23 cellular contexts compared by ENCODE assay signal in genomic region chr11:1195690-1196515, GRCh38. TPM values are rescaled to one million over a fixed set of nuclear protein-coding genes. Genes with fewer than 3 reads are reported as not detected.
DNase-seq lines count a peak whose midpoint lies in the region; ATAC-seq and TF ChIP-seq lines count a peak whose summit lies in the region.
"Had no signal": no experiment of that assay in that cellular context is flagged by ENCODE, and none has a peak within 500 bp of the region (broad histone marks: within the 10 kb centered on the region; RNA-seq: fewer than 3 reads in every experiment).

No MANE protein-coding gene starts in this region.

- no peak for TF ChIP-seq CTCF in chondrocyte (IDR thresholded peaks at IDR 0.05)
- no peak for TF ChIP-seq CTCF in lower lobe of right lung (IDR thresholded peaks at IDR 0.05)
- no peak for TF ChIP-seq CTCF in upper lobe of left lung (IDR thresholded peaks at IDR 0.05)

- H3K9me3 Mint-ChIP-seq in activated naive CD4-positive, alpha-beta T cell treated with anti-CD3 and anti-CD28 coated beads, Interleukin-2, amount 10 ng/mL, durations not matched to agents 7 days and 5 days, result no peaks in the 10 kb centered on the region
- no peaks in the 10 kb centered on the region for H3K9me3 Mint-ChIP-seq in chondrocyte (ENCODE audit: low read depth)
- H3K9me3 Mint-ChIP-seq in T-cell, result no peaks in the 10 kb centered on the region
- H3K9me3 Mint-ChIP-seq: activated CD4-positive, alpha-beta T cell treated with anti-CD3 and anti-CD28 coated beads, Interleukin-2, amount 10 ng/mL, durations not matched to agents 24 days and 14 days; activated naive CD4-positive, alpha-beta T cell treated with anti-CD3 and anti-CD28 coated beads, Interleukin-2, amount 50 U/mL, for 72 hours; CD4-positive, alpha-beta T cell had no signal

- no peaks in the 10 kb centered on the region for H3K36me3 Mint-ChIP-seq in activated naive CD4-positive, alpha-beta T cell treated with anti-CD3 and anti-CD28 coated beads, Interleukin-2, amount 10 ng/mL, durations not matched to agents 7 days and 5 days
- H3K36me3 Mint-ChIP-seq in chondrocyte (ENCODE audit: low read depth) (no peaks in the 10 kb centered on the region), T-cell (no peaks in the 10 kb centered on the region)
- H3K36me3 Mint-ChIP-seq: activated naive CD4-positive, alpha-beta T cell treated with anti-CD3 and anti-CD28 coated beads, Interleukin-2, amount 50 U/mL, for 72 hours; naive B cell had no signal

- H3K27me3 ChIP-seq in lower lobe of right lung (ENCODE audit: low read depth) (peaks cover 47% of the 10 kb centered on the region), upper lobe of left lung (peaks cover 0 to 18% (median 5%) of the 10 kb centered on the region in 4 donors)
- H3K27me3 ChIP-seq: brain microvascular endothelial cell had no signal

- ATAC-seq in lower lobe of right lung (no peak), upper lobe of left lung (ENCODE audit: low FRiP score in 2 of 2) (no peak), T-cell (replicated peaks in 1 of 4) (no peak)
- ATAC-seq: activated naive CD4-positive, alpha-beta T cell treated with anti-CD3 and anti-CD28 coated beads, Interleukin-2, amount 50 U/mL, for 72 hours; esophagus mucosa; PC-3 had no signal

- H3K9me3 ChIP-seq in lower lobe of right lung (no peaks in the 10 kb centered on the region), upper lobe of left lung (no peaks in the 10 kb centered on the region)

- no peak for TF ChIP-seq POLR2A in upper lobe of left lung (IDR thresholded peaks at IDR 0.05)

- CTCF ChIA-PET in activated naive CD4-positive, alpha-beta T cell treated with anti-CD3 and anti-CD28 coated beads, Interleukin-2, amount 10 ng/mL, durations not matched to agents 7 days and 5 days (lab: Charles Lee), result no interaction called here
- CTCF ChIA-PET in T-cell (lab: Charles Lee), result no interaction called here

- H3K27me3 Mint-ChIP-seq in activated naive CD4-positive, alpha-beta T cell treated with anti-CD3 and anti-CD28 coated beads, Interleukin-2, amount 10 ng/mL, durations not matched to agents 7 days and 5 days, result no peaks in the 10 kb centered on the region
- H3K27me3 Mint-ChIP-seq in chondrocyte (ENCODE audit: low read depth), result no peaks in the 10 kb centered on the region
- peaks cover 0 to 5% of the 10 kb centered on the region in 2 donors for H3K27me3 Mint-ChIP-seq in T-cell
- H3K27me3 Mint-ChIP-seq: activated CD4-positive, alpha-beta T cell treated with anti-CD3 and anti-CD28 coated beads, Interleukin-2, amount 10 ng/mL, durations not matched to agents 24 days and 14 days; CD4-positive, alpha-beta T cell had no signal

- H3K4me3 ChIP-seq in lower lobe of right lung, result no peak overlapping the region
- no peak overlapping the region for H3K4me3 ChIP-seq in upper lobe of left lung

- 87 to 96% methylated on average over 11 to 17 of the region's 41 CpGs for WGBS in upper lobe of left lung, 2 donors

- no peak overlapping the region for H3K27ac ChIP-seq in lower lobe of right lung
- no peak overlapping the region for H3K27ac ChIP-seq in upper lobe of left lung
- H3K27ac ChIP-seq: brain microvascular endothelial cell had no signal

- no peaks in the 10 kb centered on the region for H3K36me3 ChIP-seq in lower lobe of right lung
- H3K36me3 ChIP-seq in upper lobe of left lung, result no peaks in the 10 kb centered on the region
- H3K36me3 ChIP-seq: brain microvascular endothelial cell had no signal

- no peaks in the 10 kb centered on the region for H3K4me1 ChIP-seq in lower lobe of right lung
- H3K4me1 ChIP-seq in upper lobe of left lung, result no peaks in the 10 kb centered on the region

- POLR2A ChIA-PET in T-cell (lab: Charles Lee), result no interaction called here

- no peak overlapping the region for H3K4me3 Mint-ChIP-seq in activated naive CD4-positive, alpha-beta T cell treated with anti-CD3 and anti-CD28 coated beads, Interleukin-2, amount 10 ng/mL, durations not matched to agents 7 days and 5 days
- H3K4me3 Mint-ChIP-seq in chondrocyte (ENCODE audit: unreplicated experiment), result no peak overlapping the region
- H3K4me3 Mint-ChIP-seq in T-cell, result no peak overlapping the region
- H3K4me3 Mint-ChIP-seq: activated CD4-positive, alpha-beta T cell treated with anti-CD3 and anti-CD28 coated beads, Interleukin-2, amount 10 ng/mL, durations not matched to agents 24 days and 14 days; CD4-positive, alpha-beta T cell; naive B cell had no signal

- no peak for TF ChIP-seq EP300 in upper lobe of left lung (IDR thresholded peaks at IDR 0.05)

- intact Hi-C loops in lower lobe of right lung (cut with DNase I), result no loop called here

- DNase-seq in activated naive CD4-positive, alpha-beta T cell treated with anti-CD3 and anti-CD28 coated beads, Interleukin-2, amount 10 ng/mL, durations not matched to agents 7 days and 5 days, result peak; percentile 3
- DNase-seq in activated naive CD4-positive, alpha-beta T cell treated with anti-CD3 and anti-CD28 coated beads, Interleukin-2, amount 50 U/mL, for 16 hours, result no peak
- DNase-seq in chondrocyte (ENCODE audit: low spot score) (peak; percentile 87), lower lobe of right lung (peak; percentile 41), upper lobe of left lung (peak; percentile 17 to 81), T-cell (no peak), NCI-H2081 (lab: John Stamatoyannopoulos, UW) (no peak)
- DNase-seq in effector CD8-positive, alpha-beta T cell (lab: John Stamatoyannopoulos, UW), result no peak
- DNase-seq: activated CD4-positive, alpha-beta T cell treated with anti-CD3 and anti-CD28 coated beads, Interleukin-2, amount 10 ng/mL, durations not matched to agents 24 days and 14 days; brain microvascular endothelial cell; dermis blood vessel endothelial cell; DMS79; Kasumi-1; naive B cell; NCI-H2171 treated with DMSO at 0.1 percent for 48 hours; NCI-H774; PC-3; T1000 had no signal

- H3K4me1 Mint-ChIP-seq in activated naive CD4-positive, alpha-beta T cell treated with anti-CD3 and anti-CD28 coated beads, Interleukin-2, amount 10 ng/mL, durations not matched to agents 7 days and 5 days, result no peaks in the 10 kb centered on the region
- H3K4me1 Mint-ChIP-seq in chondrocyte (ENCODE audit: low read depth), result no peaks in the 10 kb centered on the region
- H3K4me1 Mint-ChIP-seq in T-cell, result no peaks in the 10 kb centered on the region
- H3K4me1 Mint-ChIP-seq: activated CD4-positive, alpha-beta T cell treated with anti-CD3 and anti-CD28 coated beads, Interleukin-2, amount 10 ng/mL, durations not matched to agents 24 days and 14 days; naive B cell had no signal

- H3K27ac Mint-ChIP-seq in activated naive CD4-positive, alpha-beta T cell treated with anti-CD3 and anti-CD28 coated beads, Interleukin-2, amount 10 ng/mL, durations not matched to agents 7 days and 5 days, result no peak overlapping the region
- no peak overlapping the region for H3K27ac Mint-ChIP-seq in chondrocyte (ENCODE audit: unreplicated experiment)
- H3K27ac Mint-ChIP-seq in T-cell, result no peak overlapping the region
- H3K27ac Mint-ChIP-seq: activated CD4-positive, alpha-beta T cell treated with anti-CD3 and anti-CD28 coated beads, Interleukin-2, amount 10 ng/mL, durations not matched to agents 24 days and 14 days; activated naive CD4-positive, alpha-beta T cell treated with anti-CD3 and anti-CD28 coated beads, Interleukin-2, amount 50 U/mL, for 72 hours; CD4-positive, alpha-beta T cell; naive B cell; progenitor cell of endocrine pancreas had no signal

RNA-seq across cellular contexts. Expression of gene MUC5B, which starts 27.0 kb away (rescaled TPM):
- not detected in 3 replicates for total RNA-seq in chondrocyte
- 57.5 TPM for total RNA-seq in lower lobe of right lung
- 10 to 100 TPM in 4 of 6 donors, 1 to 10 TPM in 2; 3.2 to 54.5 (median 16.2) TPM for total RNA-seq in upper lobe of left lung
- total RNA-seq in T-cell, result 1 to 10 TPM in 3 of 5 donors, not detected in 2; 1.8 to 4.0 (median 3.6) TPM
- total RNA-seq: activated CD4-positive, alpha-beta T cell treated with anti-CD3 and anti-CD28 coated beads, Interleukin-2, amount 10 ng/mL, durations not matched to agents 24 days and 14 days; activated naive CD4-positive, alpha-beta T cell treated with anti-CD3 and anti-CD28 coated beads, Interleukin-2, amount 50 U/mL, for 72 hours; CD4-positive, alpha-beta T cell; dermis blood vessel endothelial cell; progenitor cell of endocrine pancreas had no signal

RNA-seq across cellular contexts. Expression of gene MUC5AC, which starts 38.1 kb away (rescaled TPM):
- total RNA-seq in chondrocyte (not detected in 3 replicates), lower lobe of right lung (0.35 TPM), upper lobe of left lung (1 to 10 TPM in 2 of 6 donors, under 1 TPM in 3, not detected in 1; under 0.01 to 7.3 (median 0.78) TPM), T-cell (under 1 TPM in 3 of 5 donors, not detected in 2; 0.03 TPM)
- total RNA-seq: activated CD4-positive, alpha-beta T cell treated with anti-CD3 and anti-CD28 coated beads, Interleukin-2, amount 10 ng/mL, durations not matched to agents 24 days and 14 days; activated naive CD4-positive, alpha-beta T cell treated with anti-CD3 and anti-CD28 coated beads, Interleukin-2, amount 50 U/mL, for 72 hours; CD4-positive, alpha-beta T cell; dermis blood vessel endothelial cell; esophagus mucosa; HT1080; progenitor cell of endocrine pancreas had no signal

Comparison
In these comparisons a context has a peak if more than half of its experiments do, and no peak if none do; other contexts are left out.
1. DNase-seq: peak in activated naive CD4-positive, alpha-beta T cell treated with anti-CD3 and anti-CD28 coated beads, Interleukin-2, amount 10 ng/mL, durations not matched to agents 7 days and 5 days (single experiment), chondrocyte (single experiment), lower lobe of right lung (single experiment) and upper lobe of left lung (2 of 2); none in activated naive CD4-positive, alpha-beta T cell treated with anti-CD3 and anti-CD28 coated beads, Interleukin-2, amount 50 U/mL, for 16 hours (single experiment), T-cell (0 of 34), effector CD8-positive, alpha-beta T cell (single experiment) and NCI-H2081 (0 of 2).